In the genomic region with DNA sequence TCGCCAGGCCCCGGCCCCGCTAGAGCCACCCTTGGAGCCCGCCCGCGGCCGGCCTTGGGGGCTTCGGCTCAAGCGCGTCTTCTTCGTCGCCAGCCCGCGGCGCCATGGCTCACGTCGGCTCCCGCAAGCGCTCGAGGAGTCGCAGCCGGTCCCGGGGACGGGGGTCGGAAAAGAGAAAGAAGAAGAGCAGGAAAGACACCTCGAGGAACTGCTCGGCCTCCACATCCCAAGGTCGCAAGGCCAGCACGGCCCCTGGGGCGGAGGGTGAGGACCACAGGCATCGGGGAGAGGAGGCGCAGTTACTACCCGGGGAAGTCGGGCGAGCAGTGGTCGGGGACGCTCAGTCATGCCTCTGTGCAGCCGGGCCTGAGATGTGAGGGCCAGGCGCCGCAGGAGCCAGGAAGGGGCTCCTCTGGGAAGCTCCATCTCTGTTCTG, we compare ENCODE assay signal across 3 cellular contexts.
TF ChIP-seq lines count a peak whose summit lies in the region.

No MANE protein-coding gene starts in this region.

TF ChIP-seq in A549, 52 proteins besides CTCF, POLR2A, EP300 and RAD21:
- TF ChIP-seq PHF8 (IDR thresholded peaks at IDR 0.05; ENCODE audit: borderline replicate concordance, low read depth) (0 out of 2 replicates have a peak, but pooled peaks have one; percentile 5), HOXA7 (CRISPR knock-in tag; IDR thresholded peaks at IDR 0.05) (no peak), RNF2 (IDR thresholded peaks at IDR 0.05; ENCODE audit: borderline replicate concordance, low read depth) (peak; percentile 46; the same call in 1 of the 2 replicates), CHD4 (IDR thresholded peaks at IDR 0.05; ENCODE audit: borderline replicate concordance) (no peak), TP53 (CRISPR knock-in tag; IDR thresholded peaks at IDR 0.05) (no peak)
- TF ChIP-seq, protein P1, sequence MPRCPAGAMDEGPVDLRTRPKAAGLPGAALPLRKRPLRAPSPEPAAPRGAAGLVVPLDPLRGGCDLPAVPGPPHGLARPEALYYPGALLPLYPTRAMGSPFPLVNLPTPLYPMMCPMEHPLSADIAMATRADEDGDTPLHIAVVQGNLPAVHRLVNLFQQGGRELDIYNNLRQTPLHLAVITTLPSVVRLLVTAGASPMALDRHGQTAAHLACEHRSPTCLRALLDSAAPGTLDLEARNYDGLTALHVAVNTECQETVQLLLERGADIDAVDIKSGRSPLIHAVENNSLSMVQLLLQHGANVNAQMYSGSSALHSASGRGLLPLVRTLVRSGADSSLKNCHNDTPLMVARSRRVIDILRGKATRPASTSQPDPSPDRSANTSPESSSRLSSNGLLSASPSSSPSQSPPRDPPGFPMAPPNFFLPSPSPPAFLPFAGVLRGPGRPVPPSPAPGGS (IDR thresholded peaks at IDR 0.05), result no peak
- TF ChIP-seq, protein P2, sequence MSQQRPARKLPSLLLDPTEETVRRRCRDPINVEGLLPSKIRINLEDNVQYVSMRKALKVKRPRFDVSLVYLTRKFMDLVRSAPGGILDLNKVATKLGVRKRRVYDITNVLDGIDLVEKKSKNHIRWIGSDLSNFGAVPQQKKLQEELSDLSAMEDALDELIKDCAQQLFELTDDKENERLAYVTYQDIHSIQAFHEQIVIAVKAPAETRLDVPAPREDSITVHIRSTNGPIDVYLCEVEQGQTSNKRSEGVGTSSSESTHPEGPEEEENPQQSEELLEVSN (IDR thresholded peaks at IDR 0.05; ENCODE audit: borderline replicate concordance, low read depth), result peak; percentile 1; the same call in 1 of the 2 replicates

TF ChIP-seq in K562, 482 proteins besides CTCF, POLR2A, EP300 and RAD21 (continues in another document):
- TF ChIP-seq U2AF2 (optimal IDR thresholded peaks at IDR 0.05; ENCODE audit: low read depth, low read length) (no peak), SMAD2 (IDR thresholded peaks at IDR 0.05; ENCODE audit: low read depth, low read length) (no peak), CHD1 (IDR thresholded peaks at IDR 0.05; ENCODE audit: low read length) (peak; percentile 49), STAT5B (CRISPR knock-in tag; IDR thresholded peaks at IDR 0.05) (no peak), RBM22 (IDR thresholded peaks at IDR 0.05; ENCODE audit: low read depth, low read length, poor library complexity, severe bottlenecking) (peak; percentile 92), SAP30 (IDR thresholded peaks at IDR 0.05; ENCODE audit: borderline replicate concordance, insufficient read depth, low read depth, low read length, poor library complexity, severe bottlenecking) (no peak), POLR2B (IDR thresholded peaks at IDR 0.05; ENCODE audit: low read depth, partially characterized antibody) (no peak), ZSCAN32 (CRISPR knock-in tag; IDR thresholded peaks at IDR 0.05) (no peak), TCF7 (IDR thresholded peaks at IDR 0.05; ENCODE audit: borderline replicate concordance) (no peak), ZNF239 (CRISPR knock-in tag; IDR thresholded peaks at IDR 0.05) (no peak), NR1H2 (CRISPR knock-in tag; IDR thresholded peaks at IDR 0.05) (0 out of 2 replicates have a peak, but pooled peaks have one; percentile 46), SNRNP70 (optimal IDR thresholded peaks at IDR 0.05; ENCODE audit: low read depth, low read length) (peak; percentile 88), ZNF134 (CRISPR knock-in tag; conservative IDR thresholded peaks at IDR 0.05) (no peak), SREBF1 (IDR thresholded peaks at IDR 0.05; ENCODE audit: borderline replicate concordance, low read depth, low read length) (no peak)
- TF ChIP-seq, protein P3, sequence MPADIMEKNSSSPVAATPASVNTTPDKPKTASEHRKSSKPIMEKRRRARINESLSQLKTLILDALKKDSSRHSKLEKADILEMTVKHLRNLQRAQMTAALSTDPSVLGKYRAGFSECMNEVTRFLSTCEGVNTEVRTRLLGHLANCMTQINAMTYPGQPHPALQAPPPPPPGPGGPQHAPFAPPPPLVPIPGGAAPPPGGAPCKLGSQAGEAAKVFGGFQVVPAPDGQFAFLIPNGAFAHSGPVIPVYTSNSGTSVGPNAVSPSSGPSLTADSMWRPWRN (IDR thresholded peaks at IDR 0.05; ENCODE audit: low read depth), result no peak
- TF ChIP-seq, protein P4, sequence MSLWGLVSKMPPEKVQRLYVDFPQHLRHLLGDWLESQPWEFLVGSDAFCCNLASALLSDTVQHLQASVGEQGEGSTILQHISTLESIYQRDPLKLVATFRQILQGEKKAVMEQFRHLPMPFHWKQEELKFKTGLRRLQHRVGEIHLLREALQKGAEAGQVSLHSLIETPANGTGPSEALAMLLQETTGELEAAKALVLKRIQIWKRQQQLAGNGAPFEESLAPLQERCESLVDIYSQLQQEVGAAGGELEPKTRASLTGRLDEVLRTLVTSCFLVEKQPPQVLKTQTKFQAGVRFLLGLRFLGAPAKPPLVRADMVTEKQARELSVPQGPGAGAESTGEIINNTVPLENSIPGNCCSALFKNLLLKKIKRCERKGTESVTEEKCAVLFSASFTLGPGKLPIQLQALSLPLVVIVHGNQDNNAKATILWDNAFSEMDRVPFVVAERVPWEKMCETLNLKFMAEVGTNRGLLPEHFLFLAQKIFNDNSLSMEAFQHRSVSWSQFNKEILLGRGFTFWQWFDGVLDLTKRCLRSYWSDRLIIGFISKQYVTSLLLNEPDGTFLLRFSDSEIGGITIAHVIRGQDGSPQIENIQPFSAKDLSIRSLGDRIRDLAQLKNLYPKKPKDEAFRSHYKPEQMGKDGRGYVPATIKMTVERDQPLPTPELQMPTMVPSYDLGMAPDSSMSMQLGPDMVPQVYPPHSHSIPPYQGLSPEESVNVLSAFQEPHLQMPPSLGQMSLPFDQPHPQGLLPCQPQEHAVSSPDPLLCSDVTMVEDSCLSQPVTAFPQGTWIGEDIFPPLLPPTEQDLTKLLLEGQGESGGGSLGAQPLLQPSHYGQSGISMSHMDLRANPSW (CRISPR knock-in tag; IDR thresholded peaks at IDR 0.05), result no peak
- TF ChIP-seq, protein P5, sequence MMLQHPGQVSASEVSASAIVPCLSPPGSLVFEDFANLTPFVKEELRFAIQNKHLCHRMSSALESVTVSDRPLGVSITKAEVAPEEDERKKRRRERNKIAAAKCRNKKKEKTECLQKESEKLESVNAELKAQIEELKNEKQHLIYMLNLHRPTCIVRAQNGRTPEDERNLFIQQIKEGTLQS (IDR thresholded peaks at IDR 0.05), result no peak
- TF ChIP-seq, protein P5 (CRISPR knock-in tag; conservative IDR thresholded peaks at IDR 0.05), result no peak
- TF ChIP-seq, protein P6, sequence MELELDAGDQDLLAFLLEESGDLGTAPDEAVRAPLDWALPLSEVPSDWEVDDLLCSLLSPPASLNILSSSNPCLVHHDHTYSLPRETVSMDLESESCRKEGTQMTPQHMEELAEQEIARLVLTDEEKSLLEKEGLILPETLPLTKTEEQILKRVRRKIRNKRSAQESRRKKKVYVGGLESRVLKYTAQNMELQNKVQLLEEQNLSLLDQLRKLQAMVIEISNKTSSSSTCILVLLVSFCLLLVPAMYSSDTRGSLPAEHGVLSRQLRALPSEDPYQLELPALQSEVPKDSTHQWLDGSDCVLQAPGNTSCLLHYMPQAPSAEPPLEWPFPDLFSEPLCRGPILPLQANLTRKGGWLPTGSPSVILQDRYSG (tag; conservative IDR thresholded peaks at IDR 0.05; ENCODE audit: low read depth), result no peak

TF ChIP-seq in liver, 16 proteins besides CTCF, POLR2A, EP300 and RAD21:
- TF ChIP-seq, protein P7, sequence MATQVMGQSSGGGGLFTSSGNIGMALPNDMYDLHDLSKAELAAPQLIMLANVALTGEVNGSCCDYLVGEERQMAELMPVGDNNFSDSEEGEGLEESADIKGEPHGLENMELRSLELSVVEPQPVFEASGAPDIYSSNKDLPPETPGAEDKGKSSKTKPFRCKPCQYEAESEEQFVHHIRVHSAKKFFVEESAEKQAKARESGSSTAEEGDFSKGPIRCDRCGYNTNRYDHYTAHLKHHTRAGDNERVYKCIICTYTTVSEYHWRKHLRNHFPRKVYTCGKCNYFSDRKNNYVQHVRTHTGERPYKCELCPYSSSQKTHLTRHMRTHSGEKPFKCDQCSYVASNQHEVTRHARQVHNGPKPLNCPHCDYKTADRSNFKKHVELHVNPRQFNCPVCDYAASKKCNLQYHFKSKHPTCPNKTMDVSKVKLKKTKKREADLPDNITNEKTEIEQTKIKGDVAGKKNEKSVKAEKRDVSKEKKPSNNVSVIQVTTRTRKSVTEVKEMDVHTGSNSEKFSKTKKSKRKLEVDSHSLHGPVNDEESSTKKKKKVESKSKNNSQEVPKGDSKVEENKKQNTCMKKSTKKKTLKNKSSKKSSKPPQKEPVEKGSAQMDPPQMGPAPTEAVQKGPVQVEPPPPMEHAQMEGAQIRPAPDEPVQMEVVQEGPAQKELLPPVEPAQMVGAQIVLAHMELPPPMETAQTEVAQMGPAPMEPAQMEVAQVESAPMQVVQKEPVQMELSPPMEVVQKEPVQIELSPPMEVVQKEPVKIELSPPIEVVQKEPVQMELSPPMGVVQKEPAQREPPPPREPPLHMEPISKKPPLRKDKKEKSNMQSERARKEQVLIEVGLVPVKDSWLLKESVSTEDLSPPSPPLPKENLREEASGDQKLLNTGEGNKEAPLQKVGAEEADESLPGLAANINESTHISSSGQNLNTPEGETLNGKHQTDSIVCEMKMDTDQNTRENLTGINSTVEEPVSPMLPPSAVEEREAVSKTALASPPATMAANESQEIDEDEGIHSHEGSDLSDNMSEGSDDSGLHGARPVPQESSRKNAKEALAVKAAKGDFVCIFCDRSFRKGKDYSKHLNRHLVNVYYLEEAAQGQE (IDR thresholded peaks at IDR 0.05), result no peak
- TF ChIP-seq TAF1 (conservative IDR thresholded peaks at IDR 0.05) (no peak), JUND (IDR thresholded peaks at IDR 0.05) (no peak), EGR1 (IDR thresholded peaks at IDR 0.05; ENCODE audit: low read depth in 2 of 2) (no peak), SP1 (IDR thresholded peaks at IDR 0.05) (no peak), HNF4G (IDR thresholded peaks at IDR 0.05) (no peak), FOXA1 (IDR thresholded peaks at IDR 0.05) (no peak), NR2F2 (IDR thresholded peaks at IDR 0.05) (no peak), HNF4A (conservative IDR thresholded peaks at IDR 0.05) (no peak), FOXA2 (IDR thresholded peaks at IDR 0.05) (no peak), YY1 (IDR thresholded peaks at IDR 0.05) (no peak), RXRA (IDR thresholded peaks at IDR 0.05) (no peak), GABPA (IDR thresholded peaks at IDR 0.05 in 1 of 2, conservative IDR thresholded peaks at IDR 0.05 in 1 of 2) (no peak)
- TF ChIP-seq, protein P8, sequence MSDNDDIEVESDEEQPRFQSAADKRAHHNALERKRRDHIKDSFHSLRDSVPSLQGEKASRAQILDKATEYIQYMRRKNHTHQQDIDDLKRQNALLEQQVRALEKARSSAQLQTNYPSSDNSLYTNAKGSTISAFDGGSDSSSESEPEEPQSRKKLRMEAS (IDR thresholded peaks at IDR 0.05), result no peak
- TF ChIP-seq, protein P5 (IDR thresholded peaks at IDR 0.05), result no peak
- TF ChIP-seq, protein P9, sequence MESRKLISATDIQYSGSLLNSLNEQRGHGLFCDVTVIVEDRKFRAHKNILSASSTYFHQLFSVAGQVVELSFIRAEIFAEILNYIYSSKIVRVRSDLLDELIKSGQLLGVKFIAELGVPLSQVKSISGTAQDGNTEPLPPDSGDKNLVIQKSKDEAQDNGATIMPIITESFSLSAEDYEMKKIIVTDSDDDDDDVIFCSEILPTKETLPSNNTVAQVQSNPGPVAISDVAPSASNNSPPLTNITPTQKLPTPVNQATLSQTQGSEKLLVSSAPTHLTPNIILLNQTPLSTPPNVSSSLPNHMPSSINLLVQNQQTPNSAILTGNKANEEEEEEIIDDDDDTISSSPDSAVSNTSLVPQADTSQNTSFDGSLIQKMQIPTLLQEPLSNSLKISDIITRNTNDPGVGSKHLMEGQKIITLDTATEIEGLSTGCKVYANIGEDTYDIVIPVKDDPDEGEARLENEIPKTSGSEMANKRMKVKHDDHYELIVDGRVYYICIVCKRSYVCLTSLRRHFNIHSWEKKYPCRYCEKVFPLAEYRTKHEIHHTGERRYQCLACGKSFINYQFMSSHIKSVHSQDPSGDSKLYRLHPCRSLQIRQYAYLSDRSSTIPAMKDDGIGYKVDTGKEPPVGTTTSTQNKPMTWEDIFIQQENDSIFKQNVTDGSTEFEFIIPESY (IDR thresholded peaks at IDR 0.05), result no peak
